In the genomic region with DNA sequence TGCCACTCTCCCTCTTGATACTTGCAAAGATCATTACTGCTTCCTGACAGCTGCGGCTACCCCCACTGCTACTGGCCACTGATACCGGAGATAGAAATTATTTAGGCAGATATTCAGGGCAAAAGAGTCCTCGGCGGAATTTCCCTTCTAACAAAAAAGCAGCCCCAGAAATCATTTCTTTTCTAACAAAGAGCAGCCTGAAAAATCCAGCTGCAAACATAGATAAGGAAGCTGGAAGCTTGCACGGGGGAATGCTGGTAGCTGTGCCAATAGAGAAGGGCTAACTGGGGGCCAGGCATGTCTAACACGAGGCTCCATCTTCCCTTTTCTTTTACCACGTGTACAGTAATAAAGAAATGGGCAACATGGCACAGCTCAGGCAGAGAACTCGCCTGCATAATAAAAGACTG, we compare ENCODE assay signal across 15 cellular contexts. TPM values are rescaled to one million over a fixed set of nuclear protein-coding genes. Genes with fewer than 3 reads are reported as not detected.
DNase-seq lines count a peak whose midpoint lies in the region; ATAC-seq, FAIRE-seq and TF ChIP-seq lines count a peak whose summit lies in the region.
"Had no signal": no experiment of that assay in that cellular context is flagged by ENCODE, and none has a peak within 500 bp of the region (broad histone marks: within the 10 kb centered on the region; RNA-seq: fewer than 3 reads in every experiment).

No MANE protein-coding gene starts in this region.

- no peak overlapping the region for H2AK5ac ChIP-seq in H1 (ENCODE audit: low read depth, low read length)

- peaks cover 6% of the 10 kb centered on the region for H3K36me3 ChIP-seq in BJ (ENCODE audit: control insufficient read depth, insufficient read depth, low read length)
- H3K36me3 ChIP-seq in NT2/D1 (ENCODE audit: insufficient read depth, insufficient read length, low read length), result peaks cover 35% of the 10 kb centered on the region
- H3K36me3 ChIP-seq in H1 (ENCODE audit: control insufficient read depth in 2 of 4, insufficient read depth in 4 of 4, low read length in 3 of 4), result peaks cover 2 to 39% (median 14%) of the 10 kb centered on the region in 4 experiments; a peak in 7 of 8 replicates

- FAIRE-seq in H1 (lab: Jason Lieb, UNC), result no peak
- FAIRE-seq: small intestine had no signal

- no peak overlapping the region for H2AFZ ChIP-seq in H1 (ENCODE audit: low read length)

- H3K56ac ChIP-seq in H1 (replicated peaks; ENCODE audit: insufficient read length, low read depth, low read length), result no peak overlapping the region

- peaks cover 4% of the 10 kb centered on the region; the same call in 1 of the 2 replicates for H3K23me2 ChIP-seq in H1 (ENCODE audit: low read depth, low read length)

- H2BK120ac ChIP-seq in H1 (replicated peaks; ENCODE audit: low read depth, low read length), result no peak overlapping the region

- no peak for TF ChIP-seq EP300 in H1 (IDR thresholded peaks at IDR 0.05; ENCODE audit: borderline replicate concordance in 1 of 2, low read depth in 2 of 2, low read length in 2 of 2)

- H3K27ac ChIP-seq in H1 (ENCODE audit: low read depth, low read length), result no peak overlapping the region

- no peak for TF ChIP-seq RAD21 in H1 (IDR thresholded peaks at IDR 0.05 in 1 of 2, conservative IDR thresholded peaks at IDR 0.05 in 1 of 2; ENCODE audit: low read depth in 2 of 2, low read length in 2 of 2)

- H3K27me3 ChIP-seq in BJ (ENCODE audit: control insufficient read depth, insufficient read depth, low read length) (no peaks in the 10 kb centered on the region), NT2/D1 (ENCODE audit: insufficient read depth, insufficient read length) (no peaks in the 10 kb centered on the region), H1 (replicated peaks in 1 of 4; ENCODE audit: control insufficient read depth in 3 of 4, extremely low read depth in 1 of 4, insufficient read depth in 3 of 4, low read length in 3 of 4) (no peaks in the 10 kb centered on the region)

- H3K4me3 ChIP-seq in BJ (ENCODE audit: low read depth, low read length) (peak overlapping the region; percentile 44), NT2/D1 (ENCODE audit: insufficient read length, low read depth) (no peak overlapping the region), H1 (ENCODE audit: extremely low read depth in 1 of 4, insufficient read depth in 2 of 4, low read depth in 3 of 4, low read length in 4 of 4) (peak overlapping the region in 3 of 4 experiments; percentile 36 to 81 (median 68); a peak in 7 of 8 replicates)

- H3K4me1 Mint-ChIP-seq in nephron, result peaks cover 42% of the 10 kb centered on the region
- H3K4me1 Mint-ChIP-seq in activated CD8-positive, alpha-beta memory T cell treated with anti-CD3 and anti-CD28 coated beads, Interleukin-2, amount 10 ng/mL, durations not matched to agents 7 days and 5 days, result peaks cover 49% of the 10 kb centered on the region

- H3K23ac ChIP-seq in H1 (ENCODE audit: insufficient read length), result no peak overlapping the region

- H4K91ac ChIP-seq in H1 (replicated peaks; ENCODE audit: insufficient read length, low read length), result no peak overlapping the region

- H2BK5ac ChIP-seq in H1 (ENCODE audit: low read depth, low read length), result 0 out of 2 replicates have a peak overlapping the region, but pooled peaks have one; percentile 46

- H3K9me3 Mint-ChIP-seq in nephron, result no peaks in the 10 kb centered on the region
- H3K9me3 Mint-ChIP-seq in activated CD8-positive, alpha-beta memory T cell treated with anti-CD3 and anti-CD28 coated beads, Interleukin-2, amount 10 ng/mL, durations not matched to agents 7 days and 5 days (ENCODE audit: low read depth), result no peaks in the 10 kb centered on the region
- H3K9me3 Mint-ChIP-seq: activated CD4-positive, alpha-beta memory T cell treated with anti-CD3 and anti-CD28 coated beads, Interleukin-2, amount 10 ng/mL, durations not matched to agents 7 days and 5 days; activated naive CD4-positive, alpha-beta T cell treated with anti-CD3 and anti-CD28 coated beads, Interleukin-2, amount 50 U/mL, for 72 hours; CD4-positive, CD25-positive, alpha-beta regulatory T cell; IgD-negative memory B cell had no signal

- H3K4ac ChIP-seq in H1 (replicated peaks; ENCODE audit: insufficient read length, low read depth, low read length), result no peak overlapping the region

- ATAC-seq in HG02798 (IDR thresholded peaks at IDR 0.05; ENCODE audit: poor library complexity, unreplicated experiment) (no peak), GM19324 (IDR thresholded peaks at IDR 0.05; ENCODE audit: low FRiP score, unreplicated experiment) (no peak)
- ATAC-seq in activated CD8-positive, alpha-beta memory T cell treated with anti-CD3 and anti-CD28 coated beads, Interleukin-2, amount 10 ng/mL, durations not matched to agents 7 days and 5 days, result no peak

- POLR2A ChIA-PET in BJ (lab: Charles Lee), result no interaction called here
- POLR2A ChIA-PET in H1 (lab: Charles Lee; ENCODE audit: partially characterized antibody), result interaction anchor here (0.6 to 5.7 kb wide), 26 partner anchors 8 to 356 kb away, joined by 3 to 36 read pairs (median 5); partner anchors contain the start of genes OCSTAMP and ZNF334

- H3K4me1 ChIP-seq in NT2/D1 (ENCODE audit: insufficient read depth, insufficient read length) (peaks cover 9% of the 10 kb centered on the region), H1 (replicated peaks in 1 of 4; ENCODE audit: control insufficient read depth in 3 of 4, insufficient read depth in 4 of 4, low read length in 3 of 4) (peaks cover 12 to 24% (median 16%) of the 10 kb centered on the region in 4 experiments)

- TF ChIP-seq CTCF in BJ (IDR thresholded peaks at IDR 0.05; ENCODE audit: insufficient read depth, low read depth, low read length), result no peak
- TF ChIP-seq CTCF in H1 (IDR thresholded peaks at IDR 0.05; ENCODE audit: control extremely low read depth in 1 of 3, insufficient read depth in 1 of 3, low read depth in 1 of 3, low read length in 3 of 3), result no peak
- TF ChIP-seq CTCF in nephron (IDR thresholded peaks at IDR 0.05; ENCODE audit: unreplicated experiment in 3 of 3), result no peak

- peak overlapping the region; percentile 4; the same call in 1 of the 2 replicates for H2BK12ac ChIP-seq in H1 (ENCODE audit: low read depth, low read length)

- no peak overlapping the region; the same call in 1 of the 2 replicates for H2BK15ac ChIP-seq in H1 (ENCODE audit: low read length)

- H4K5ac ChIP-seq in H1 (ENCODE audit: insufficient read length, low read depth, low read length), result no peak overlapping the region

- H3K4me2 ChIP-seq in H1 (ENCODE audit: insufficient read depth in 1 of 2, low read depth in 2 of 2, low read length in 2 of 2), result peak overlapping the region; percentile 70 to 97

- H3K9me3 ChIP-seq in NT2/D1 (ENCODE audit: insufficient read depth, low read length) (0 out of 2 replicates have a peak, but pooled peaks cover 5% of the 10 kb centered on the region), H1 (ENCODE audit: insufficient read depth in 2 of 2, low read depth in 1 of 2, low read length in 1 of 2) (no peaks in the 10 kb centered on the region)

- H3K4me3 Mint-ChIP-seq in nephron, result peak overlapping the region; percentile 76 to 87 (median 81)
- no peak overlapping the region for H3K4me3 Mint-ChIP-seq in activated CD8-positive, alpha-beta memory T cell treated with anti-CD3 and anti-CD28 coated beads, Interleukin-2, amount 10 ng/mL, durations not matched to agents 7 days and 5 days
- H3K4me3 Mint-ChIP-seq: activated CD4-positive, alpha-beta memory T cell treated with anti-CD3 and anti-CD28 coated beads, Interleukin-2, amount 10 ng/mL, durations not matched to agents 7 days and 5 days had no signal

- H3K27ac Mint-ChIP-seq in nephron, result peak overlapping the region; percentile 80 to 92 (median 88)
- no peak overlapping the region for H3K27ac Mint-ChIP-seq in activated CD8-positive, alpha-beta memory T cell treated with anti-CD3 and anti-CD28 coated beads, Interleukin-2, amount 10 ng/mL, durations not matched to agents 7 days and 5 days
- H3K27ac Mint-ChIP-seq: activated CD4-positive, alpha-beta memory T cell treated with anti-CD3 and anti-CD28 coated beads, Interleukin-2, amount 10 ng/mL, durations not matched to agents 7 days and 5 days; activated naive CD4-positive, alpha-beta T cell treated with anti-CD3 and anti-CD28 coated beads, Interleukin-2, amount 50 U/mL, for 72 hours had no signal

- 78% methylated on average over 8 of the region's 8 CpGs; no CpG with 5 or more reads in 1 of the 2 experiments for WGBS in H1 (ENCODE audit: extremely low coverage in 1 of 2, insufficient coverage in 1 of 2, insufficient read length in 1 of 2, insufficient replicate concordance in 2 of 2, low coverage in 1 of 2, low lambda C conversion rate in 2 of 2, missing lambda C conversion rate in 1 of 2), 2 experiments

- TF ChIP-seq POLR2A in H1 (IDR thresholded peaks at IDR 0.05; ENCODE audit: control extremely low read depth in 1 of 2, low read depth in 2 of 2, low read length in 2 of 2), result peak in 1 of 2 experiments; percentile 13; a peak in 1 of 3 replicates

- H3K36me3 Mint-ChIP-seq in nephron (ENCODE audit: low read depth), result peaks cover 27% of the 10 kb centered on the region
- peaks cover 20% of the 10 kb centered on the region for H3K36me3 Mint-ChIP-seq in activated CD8-positive, alpha-beta memory T cell treated with anti-CD3 and anti-CD28 coated beads, Interleukin-2, amount 10 ng/mL, durations not matched to agents 7 days and 5 days

- no peak for DNase-seq in BJ (ENCODE audit: low read depth)
- DNase-seq in NT2/D1 (ENCODE audit: low read depth, low spot score), result no peak
- no peak for DNase-seq in H1 (ENCODE audit: low read depth in 1 of 2, low spot score in 2 of 2)
- DNase-seq in NCI-H526 treated with DMSO at 0.1 percent for 48 hours (lab: John Stamatoyannopoulos, UW), result no peak
- no peak for DNase-seq in activated CD8-positive, alpha-beta memory T cell treated with anti-CD3 and anti-CD28 coated beads, Interleukin-2, amount 10 ng/mL, durations not matched to agents 7 days and 5 days
- DNase-seq: activated CD4-positive, alpha-beta memory T cell treated with anti-CD3 and anti-CD28 coated beads, Interleukin-2, amount 10 ng/mL, durations not matched to agents 7 days and 5 days; CD4-positive, CD25-positive, alpha-beta regulatory T cell; hippocampal formation; NCI-H187 treated with DMSO at 0.1 percent for 48 hours; small intestine had no signal

- H3K79me2 ChIP-seq in H1 (ENCODE audit: control insufficient read depth in 1 of 2, insufficient read depth in 2 of 2, low read length in 2 of 2), result peaks cover 5 to 67% of the 10 kb centered on the region in 2 experiments

- H3K79me1 ChIP-seq in H1 (ENCODE audit: low read depth, low read length), result peaks cover 4% of the 10 kb centered on the region; the same call in 1 of the 2 replicates

- H2BK20ac ChIP-seq in H1 (ENCODE audit: low read length), result 0 out of 2 replicates have a peak overlapping the region, but pooled peaks have one; percentile 43

- H3K14ac ChIP-seq in H1 (ENCODE audit: insufficient read length), result no peak overlapping the region

- CTCF ChIA-PET in BJ (lab: Yijun Ruan, JAX) (interaction anchor here (0.7 to 6.2 kb wide), 6 partner anchors 10 to 162 kb away, joined by 3 to 60 read pairs (median 4); no protein-coding TSS in a partner anchor), H1 (lab: Charles Lee; ENCODE audit: partially characterized antibody) (interaction anchor here (0.7 to 4.3 kb wide), 12 partner anchors 11 to 138 kb away, joined by 3 to 22 read pairs (median 6); partner anchors contain the start of gene OCSTAMP)
- CTCF ChIA-PET in activated CD8-positive, alpha-beta memory T cell treated with anti-CD3 and anti-CD28 coated beads, Interleukin-2, amount 10 ng/mL, durations not matched to agents 7 days and 5 days (lab: Charles Lee), result interaction anchor here (1.1 to 6.2 kb wide), 5 partner anchors 121 to 376 kb away, joined by 3 to 65 read pairs (median 6); no protein-coding TSS in a partner anchor

- no peak overlapping the region for H3K18ac ChIP-seq in H1 (ENCODE audit: extremely low read depth, low read length)

- H4K20me1 ChIP-seq in H1 (replicated peaks in 1 of 2; ENCODE audit: control insufficient read depth in 1 of 2, insufficient read depth in 2 of 2, low read length in 2 of 2), result peaks cover 0 to 3% of the 10 kb centered on the region in 2 experiments

- H3K27me3 Mint-ChIP-seq in nephron (ENCODE audit: low read depth), result no peaks in the 10 kb centered on the region
- H3K27me3 Mint-ChIP-seq in activated CD8-positive, alpha-beta memory T cell treated with anti-CD3 and anti-CD28 coated beads, Interleukin-2, amount 10 ng/mL, durations not matched to agents 7 days and 5 days, result no peaks in the 10 kb centered on the region
- H3K27me3 Mint-ChIP-seq: activated CD4-positive, alpha-beta memory T cell treated with anti-CD3 and anti-CD28 coated beads, Interleukin-2, amount 10 ng/mL, durations not matched to agents 7 days and 5 days; CD4-positive, CD25-positive, alpha-beta regulatory T cell; IgD-negative memory B cell had no signal

- H4K8ac ChIP-seq in H1 (ENCODE audit: extremely low read depth, insufficient read depth, low read length), result no peak overlapping the region

- H3K9ac ChIP-seq in NT2/D1 (ENCODE audit: insufficient read length, low read depth) (peak overlapping the region; percentile 11), H1 (replicated peaks in 1 of 4; ENCODE audit: extremely low read depth in 1 of 4, low read depth in 3 of 4, low read length in 3 of 4) (no peak overlapping the region)

RNA-seq across cellular contexts. Expression of gene TP53RK, which starts 6.2 kb away (rescaled TPM):
- polyA plus RNA-seq in BJ (2011; rRNA removed), result 7.2 and 11.0 TPM in 2 replicates
- 5.0 and 5.8 TPM in 2 replicates for polyA minus RNA-seq in BJ (2011; rRNA and poly(A)+ RNA removed)
- total RNA-seq in H1 (2021; fragmentation: NEBNext Ultra II Directional; extraction: Animal tissue kit (Norgen Biotek cat#: 25700)), result 16.3 TPM in 2 replicates
- polyA plus RNA-seq in H1 (2011; rRNA removed), result 8.5 and 8.7 TPM in 2 replicates
- polyA plus RNA-seq in H1 (2011; cell fraction: cytosol; rRNA removed), result 8.8 TPM
- polyA plus RNA-seq in H1 (2011; cell fraction: nucleus; rRNA removed), result 6.9 TPM
- polyA plus RNA-seq in H1 (2012, experiment 1 of 2), result 9.7 to 12.2 TPM (median 10.6 TPM) in 4 replicates
- 11.4 TPM for polyA plus RNA-seq in H1 (2012, experiment 2 of 2)
- 12.9 TPM for polyA plus RNA-seq in H1 (2013, experiment 1 of 2)
- 12.9 TPM for polyA plus RNA-seq in H1 (2013, experiment 2 of 2)
- polyA minus RNA-seq in H1 (2011; rRNA and poly(A)+ RNA removed), result 8.1 and 9.2 TPM in 2 replicates
- 8.0 TPM for polyA minus RNA-seq in H1 (2011; cell fraction: cytosol; rRNA and poly(A)+ RNA removed)
- 10.1 TPM for polyA minus RNA-seq in H1 (2011; cell fraction: nucleus; rRNA and poly(A)+ RNA removed)
- 10 to 100 TPM; 14.8 to 20.9 TPM for total RNA-seq in activated CD8-positive, alpha-beta memory T cell treated with anti-CD3 and anti-CD28 coated beads, Interleukin-2, amount 10 ng/mL, durations not matched to agents 7 days and 5 days

RNA-seq across cellular contexts. Expression of gene SLC2A10, which starts 26.4 kb away (rescaled TPM):
- polyA plus RNA-seq in BJ (2011; rRNA removed) (31.0 and 41.9 TPM in 2 replicates), H1 (2011; rRNA removed) (9.0 and 11.9 TPM in 2 replicates)
- polyA minus RNA-seq in BJ (2011; rRNA and poly(A)+ RNA removed), result 28.7 and 38.0 TPM in 2 replicates
- total RNA-seq in H1 (2021; fragmentation: NEBNext Ultra II Directional; extraction: Animal tissue kit (Norgen Biotek cat#: 25700)), result 9.7 and 9.9 TPM in 2 replicates
- 8.0 TPM for polyA plus RNA-seq in H1 (2011; cell fraction: cytosol; rRNA removed)
- polyA plus RNA-seq in H1 (2011; cell fraction: nucleus; rRNA removed), result 8.4 TPM
- polyA plus RNA-seq in H1 (2012, experiment 1 of 2), result 6.6 to 8.4 TPM (median 7.0 TPM) in 4 replicates
- polyA plus RNA-seq in H1 (2012, experiment 2 of 2), result 5.1 TPM
- polyA plus RNA-seq in H1 (2013, experiment 1 of 2), result 9.4 TPM
- 9.3 TPM for polyA plus RNA-seq in H1 (2013, experiment 2 of 2)
- polyA minus RNA-seq in H1 (2011; rRNA and poly(A)+ RNA removed), result 14.3 and 14.7 TPM in 2 replicates
- 14.3 TPM for polyA minus RNA-seq in H1 (2011; cell fraction: cytosol; rRNA and poly(A)+ RNA removed)
- 13.5 TPM for polyA minus RNA-seq in H1 (2011; cell fraction: nucleus; rRNA and poly(A)+ RNA removed)
- total RNA-seq in activated CD8-positive, alpha-beta memory T cell treated with anti-CD3 and anti-CD28 coated beads, Interleukin-2, amount 10 ng/mL, durations not matched to agents 7 days and 5 days, result not detected
- total RNA-seq: activated CD4-positive, alpha-beta memory T cell treated with anti-CD3 and anti-CD28 coated beads, Interleukin-2, amount 10 ng/mL, durations not matched to agents 7 days and 5 days; CD4-positive, CD25-positive, alpha-beta regulatory T cell had no signal
- polyA plus RNA-seq: CD4-positive, CD25-positive, alpha-beta regulatory T cell; IgD-negative memory B cell had no signal

RNA-seq across cellular contexts. Expression of gene SLC13A3, which starts 31.8 kb away (rescaled TPM):
- 3.5 and 3.7 TPM in 2 replicates for polyA plus RNA-seq in BJ (2011; rRNA removed)
- polyA minus RNA-seq in BJ (2011; rRNA and poly(A)+ RNA removed), result 4.6 and 7.9 TPM in 2 replicates
- 9.4 and 9.8 TPM in 2 replicates for total RNA-seq in H1 (2021; fragmentation: NEBNext Ultra II Directional; extraction: Animal tissue kit (Norgen Biotek cat#: 25700))
- polyA plus RNA-seq in H1 (2011; rRNA removed), result 12.6 and 15.4 TPM in 2 replicates
- 11.3 TPM for polyA plus RNA-seq in H1 (2011; cell fraction: cytosol; rRNA removed)
- polyA plus RNA-seq in H1 (2011; cell fraction: nucleus; rRNA removed), result 21.6 TPM
- 9.8 to 12.4 TPM (median 11.1 TPM) in 4 replicates for polyA plus RNA-seq in H1 (2012, experiment 1 of 2)
- polyA plus RNA-seq in H1 (2012, experiment 2 of 2), result 10.3 TPM
- polyA plus RNA-seq in H1 (2013, experiment 1 of 2), result 11.2 TPM
- polyA plus RNA-seq in H1 (2013, experiment 2 of 2), result 11.1 TPM
- 19.3 and 23.0 TPM in 2 replicates for polyA minus RNA-seq in H1 (2011; rRNA and poly(A)+ RNA removed)
- 8.4 TPM for polyA minus RNA-seq in H1 (2011; cell fraction: cytosol; rRNA and poly(A)+ RNA removed)
- 19.6 TPM for polyA minus RNA-seq in H1 (2011; cell fraction: nucleus; rRNA and poly(A)+ RNA removed)
- total RNA-seq in activated CD8-positive, alpha-beta memory T cell treated with anti-CD3 and anti-CD28 coated beads, Interleukin-2, amount 10 ng/mL, durations not matched to agents 7 days and 5 days, result under 1 TPM in 1 of 2 experiments, not detected in 1; 0.19 TPM
- total RNA-seq: activated CD4-positive, alpha-beta memory T cell treated with anti-CD3 and anti-CD28 coated beads, Interleukin-2, amount 10 ng/mL, durations not matched to agents 7 days and 5 days; activated naive CD4-positive, alpha-beta T cell treated with anti-CD3 and anti-CD28 coated beads, Interleukin-2, amount 50 U/mL, for 72 hours had no signal
- polyA plus RNA-seq: CD4-positive, CD25-positive, alpha-beta regulatory T cell; IgD-negative memory B cell had no signal

Comparison
In these comparisons a context has a peak if more than half of its experiments do, and no peak if none do; other contexts are left out.
1. RNA of gene SLC2A10, which starts 26.4 kb away (total RNA-seq): 9.7 to 9.9 TPM in H1; not detected in activated CD8-positive, alpha-beta memory T cell treated with anti-CD3 and anti-CD28 coated beads, Interleukin-2, amount 10 ng/mL, durations not matched to agents 7 days and 5 days; every median in the first group is over 10 times any median in the second.